In genomic region chr15:51307811-51308210, GRCh38 we compare ENCODE assay signal across 21 cellular contexts. TPM values are rescaled to one million over a fixed set of nuclear protein-coding genes. Genes with fewer than 3 reads are reported as not detected.
"Had no signal": no experiment of that assay in that cellular context is flagged by ENCODE, and none has a peak within 500 bp of the region (broad histone marks: within the 10 kb centered on the region; RNA-seq: fewer than 3 reads in every experiment).

No MANE protein-coding gene starts in this region.

- H3K27me3 ChIP-seq: cardiac muscle cell, right lobe of liver, upper lobe of left lung had no signal

- H3K36me3 ChIP-seq: cardiac muscle cell, right lobe of liver, upper lobe of left lung had no signal

- H3K27ac ChIP-seq: cardiac muscle cell, foreskin keratinocyte, right lobe of liver had no signal

- H3K4me1 ChIP-seq: foreskin keratinocyte, right lobe of liver had no signal

- H3K9me3 ChIP-seq: right lobe of liver, upper lobe of left lung had no signal

- H3K4me3 ChIP-seq: cardiac muscle cell, right lobe of liver, smooth muscle cell, upper lobe of left lung had no signal

- DNase-seq: activated CD4-positive, alpha-beta memory T cell treated with anti-CD3 and anti-CD28 coated beads, Interleukin-2, amount 10 ng/mL, durations not matched to agents 7 days and 5 days; activated CD4-positive, alpha-beta T cell treated with anti-CD3 and anti-CD28 coated beads for 4 hours; activated effector memory CD4-positive, alpha-beta T cell treated with Interleukin-2 at 50 U/mL for 16 hours; activated naive CD4-positive, alpha-beta T cell treated with anti-CD3 and anti-CD28 coated beads, Interleukin-2, amount 50 U/mL, for 16 hours; activated T-cell treated with anti-CD3 and anti-CD28 coated beads, Interleukin-2, amount 50 U/mL, for 24 hours; foreskin keratinocyte; glutamatergic neuron; hypothalamus; kidney glomerular epithelial cell; right lobe of liver; stimulated activated CD4-positive, alpha-beta T cell treated with anti-CD3 and anti-CD28 coated beads, Interleukin-4, amount 100 ng/mL, for 4 hours; stimulated activated CD8-positive, alpha-beta memory T cell treated with anti-CD3 and anti-CD28 coated beads, Interleukin-4, amount 100 ng/mL, for 48 hours; stimulated activated naive CD4-positive, alpha-beta T cell treated with Interleukin-2 at 50 U/mL for 16 hours; T-helper 17 cell; upper lobe of left lung had no signal

- ATAC-seq: foreskin keratinocyte, T-helper 17 cell, WTC11 had no signal

RNA-seq across cellular contexts. Expression of gene CYP19A1, which starts 30.6 kb away (rescaled TPM):
- total RNA-seq: activated CD4-positive, alpha-beta memory T cell treated with anti-CD3 and anti-CD28 coated beads, Interleukin-2, amount 10 ng/mL, durations not matched to agents 7 days and 5 days; esophagus mucosa; foreskin keratinocyte; mesothelial cell of epicardium; pulmonary artery endothelial cell; right lobe of liver; smooth muscle cell; WTC11 had no signal

RNA-seq across cellular contexts. Expression of gene GLDN, which starts 33.6 kb away (rescaled TPM):
- total RNA-seq: activated CD4-positive, alpha-beta memory T cell treated with anti-CD3 and anti-CD28 coated beads, Interleukin-2, amount 10 ng/mL, durations not matched to agents 7 days and 5 days; foreskin keratinocyte; pulmonary artery endothelial cell had no signal
